7 cellular contexts compared by ENCODE assay signal in genomic region chr21:30434033-30434631, GRCh38.
DNase-seq lines count a peak whose midpoint lies in the region; ATAC-seq and TF ChIP-seq lines count a peak whose summit lies in the region.

No MANE protein-coding gene starts in this region.

- no peak overlapping the region for H3K9ac ChIP-seq in NT2/D1 (ENCODE audit: insufficient read length, low read depth)

- no peak overlapping the region for H3K4me3 ChIP-seq in NT2/D1 (ENCODE audit: insufficient read length, low read depth)

- no peaks in the 10 kb centered on the region for H3K36me3 Mint-ChIP-seq in nephron (ENCODE audit: low read depth)

- no peak overlapping the region for H3K4me3 Mint-ChIP-seq in nephron

- H3K4me1 ChIP-seq in NT2/D1 (ENCODE audit: insufficient read depth, insufficient read length) = no peaks in the 10 kb centered on the region

- TF ChIP-seq CTCF in GM10248 (IDR thresholded peaks at IDR 0.05; ENCODE audit: control extremely low read depth, extremely low read depth, low read depth, missing control alignments) (peak; percentile 37), nephron (IDR thresholded peaks at IDR 0.05; ENCODE audit: unreplicated experiment in 3 of 3) (peak; percentile 9 to 42 (median 36))

- H3K27me3 ChIP-seq in NT2/D1 (ENCODE audit: insufficient read depth, insufficient read length) = no peaks in the 10 kb centered on the region

- H3K27me3 Mint-ChIP-seq in nephron (ENCODE audit: low read depth) = peaks cover 3% of the 10 kb centered on the region

- POLR2A ChIA-PET in GM10248 (lab: Yijun Ruan, JAX) = no interaction called here

- no peaks in the 10 kb centered on the region for H3K4me1 Mint-ChIP-seq in nephron

- H3K36me3 ChIP-seq in NT2/D1 (ENCODE audit: insufficient read depth, insufficient read length, low read length) = no peaks in the 10 kb centered on the region

- no peaks in the 10 kb centered on the region for H3K9me3 ChIP-seq in NT2/D1 (ENCODE audit: insufficient read depth, low read length)

- DNase-seq in GM10248 (ENCODE audit: extremely low spot score) (no peak), NT2/D1 (ENCODE audit: low read depth, low spot score) (peak; percentile 57), cerebellar cortex (ENCODE audit: low spot score) (peak; percentile 3)
- DNase-seq in effector CD4-positive, alpha-beta T cell = no peak

- CTCF ChIA-PET in GM10248 (lab: Yijun Ruan, JAX) = interaction anchor here (1.5 kb wide), 1 partner anchor 11 kb away, joined by 4 read pairs; no protein-coding TSS in a partner anchor

- peak; percentile 69 for ATAC-seq in HG02642 (IDR thresholded peaks at IDR 0.05; ENCODE audit: poor library complexity, unreplicated experiment)
- no peak for ATAC-seq in GM21786 (IDR thresholded peaks at IDR 0.05; ENCODE audit: unreplicated experiment)

- H3K9me3 Mint-ChIP-seq in nephron = no peaks in the 10 kb centered on the region

- no peak overlapping the region for H3K27ac Mint-ChIP-seq in nephron

Comparison
In these comparisons a context has a peak if more than half of its experiments do, and no peak if none do; other contexts are left out.
1. DNase-seq: peak in NT2/D1 (single experiment) and cerebellar cortex (single experiment); none in GM10248 (single experiment) and effector CD4-positive, alpha-beta T cell (single experiment).